ENCODE assay signal across 9 cellular contexts in genomic region chr17:41690497-41690896, GRCh38. TPM values are rescaled to one million over a fixed set of nuclear protein-coding genes. Genes with fewer than 3 reads are reported as not detected.
DNase-seq lines count a peak whose midpoint lies in the region; ATAC-seq and TF ChIP-seq lines count a peak whose summit lies in the region.
"Had no signal": no experiment of that assay in that cellular context is flagged by ENCODE, and none has a peak within 500 bp of the region (broad histone marks: within the 10 kb centered on the region; RNA-seq: fewer than 3 reads in every experiment).

No MANE protein-coding gene starts in this region.

- no peaks in the 10 kb centered on the region for H3K27me3 ChIP-seq in BE2C

- peaks cover 35% of the 10 kb centered on the region for H3K4me1 Mint-ChIP-seq in dendritic cell treated with granulocyte-macrophage colony-stimulating factor and Interleukin-4, amounts not matched to agents 40 ng/mL and 50 ng/mL, for 4 days (ENCODE audit: low read depth)
- H3K4me1 Mint-ChIP-seq in natural killer cell treated with Interleukin-12 subunit alpha and Interleukin-12 subunit beta and Interleukin-15 and Interleukin-18, amount 100 ng/mL, for 72 hours (ENCODE audit: low read depth in 2 of 2) = peaks cover 37 to 41% of the 10 kb centered on the region in 2 donors

- intact Hi-C loops in dendritic cell treated with granulocyte-macrophage colony-stimulating factor and Interleukin-4, amounts not matched to agents 40 ng/mL and 50 ng/mL, for 4 days (cut with micrococcal nuclease) = no loop called here

- H3K4me3 ChIP-seq in BE2C (ENCODE audit: low read depth, low read length) (peak overlapping the region; percentile 99), NB4 (ENCODE audit: low read depth, low read length) (peak overlapping the region; percentile 96)

- no peaks in the 10 kb centered on the region for H3K27me3 Mint-ChIP-seq in dendritic cell treated with granulocyte-macrophage colony-stimulating factor and Interleukin-4, amounts not matched to agents 40 ng/mL and 50 ng/mL, for 4 days
- no peaks in the 10 kb centered on the region for H3K27me3 Mint-ChIP-seq in natural killer cell treated with Interleukin-12 subunit alpha and Interleukin-12 subunit beta and Interleukin-15 and Interleukin-18, amount 100 ng/mL, for 72 hours

- no peaks in the 10 kb centered on the region; the same call in 1 of the 2 replicates for H3K4me1 ChIP-seq in BE2C

- DNase-seq in BE2C (no peak), NB4 (ENCODE audit: low read depth) (no peak), NCI-H524 treated with DMSO at 0.1 percent for 48 hours (lab: John Stamatoyannopoulos, UW) (no peak), HEK293T (ENCODE audit: extremely low spot score) (no peak)
- no peak for DNase-seq in natural killer cell treated with Interleukin-12 subunit alpha and Interleukin-12 subunit beta and Interleukin-15 and Interleukin-18, amount 100 ng/mL, for 72 hours (ENCODE audit: low spot score)
- no peak for DNase-seq in activated CD4-positive, CD25-positive, alpha-beta regulatory T cell (lab: John Stamatoyannopoulos, UW)

- H3K9me3 Mint-ChIP-seq in dendritic cell treated with granulocyte-macrophage colony-stimulating factor and Interleukin-4, amounts not matched to agents 40 ng/mL and 50 ng/mL, for 4 days = no peaks in the 10 kb centered on the region
- no peaks in the 10 kb centered on the region for H3K9me3 Mint-ChIP-seq in natural killer cell treated with Interleukin-12 subunit alpha and Interleukin-12 subunit beta and Interleukin-15 and Interleukin-18, amount 100 ng/mL, for 72 hours

- TF ChIP-seq POLR2A in NB4 (IDR thresholded peaks at IDR 0.05; ENCODE audit: extremely low read depth, insufficient read length) = no peak

- no peak for TF ChIP-seq CTCF in BE2C (IDR thresholded peaks at IDR 0.05; ENCODE audit: low read depth, low read length)
- no peak for TF ChIP-seq CTCF in NB4 (IDR thresholded peaks at IDR 0.05; ENCODE audit: low read depth, low read length)

- POLR2A ChIA-PET in HEK293T (lab: Yijun Ruan, JAX) = interaction anchor here (0.6 to 6.8 kb wide), 18 partner anchors 10 to 240 kb away, joined by 3 to 199 read pairs (median 34); partner anchors contain the start of genes ACLY, FKBP10, GAST and HAP1

- H3K4me3 Mint-ChIP-seq in dendritic cell treated with granulocyte-macrophage colony-stimulating factor and Interleukin-4, amounts not matched to agents 40 ng/mL and 50 ng/mL, for 4 days = peak overlapping the region; percentile 95
- peak overlapping the region; percentile 99 for H3K4me3 Mint-ChIP-seq in natural killer cell treated with Interleukin-12 subunit alpha and Interleukin-12 subunit beta and Interleukin-15 and Interleukin-18, amount 100 ng/mL, for 72 hours

- no peaks in the 10 kb centered on the region for H3K9me3 ChIP-seq in BE2C

- peaks cover 70% of the 10 kb centered on the region for H3K36me3 Mint-ChIP-seq in dendritic cell treated with granulocyte-macrophage colony-stimulating factor and Interleukin-4, amounts not matched to agents 40 ng/mL and 50 ng/mL, for 4 days (ENCODE audit: low read depth)
- peaks cover 35% of the 10 kb centered on the region for H3K36me3 Mint-ChIP-seq in natural killer cell treated with Interleukin-12 subunit alpha and Interleukin-12 subunit beta and Interleukin-15 and Interleukin-18, amount 100 ng/mL, for 72 hours

- no peak for ATAC-seq in natural killer cell treated with Interleukin-12 subunit alpha and Interleukin-12 subunit beta and Interleukin-15 and Interleukin-18, amount 100 ng/mL, for 72 hours
- no peak for ATAC-seq in HG03135 (IDR thresholded peaks at IDR 0.05; ENCODE audit: unreplicated experiment)
- ATAC-seq: left lobe of liver had no signal

- H3K36me3 ChIP-seq in BE2C = peaks cover 53% of the 10 kb centered on the region

- peak overlapping the region; percentile 100 for H3K27ac Mint-ChIP-seq in dendritic cell treated with granulocyte-macrophage colony-stimulating factor and Interleukin-4, amounts not matched to agents 40 ng/mL and 50 ng/mL, for 4 days
- H3K27ac Mint-ChIP-seq in natural killer cell treated with Interleukin-12 subunit alpha and Interleukin-12 subunit beta and Interleukin-15 and Interleukin-18, amount 100 ng/mL, for 72 hours = peak overlapping the region; percentile 98 to 100

- CTCF ChIA-PET in HEK293T (lab: Yijun Ruan, JAX) = interaction anchor here (0.5 to 2.6 kb wide), 10 partner anchors 10 to 1802 kb away, joined by 3 to 13 read pairs (median 4); partner anchors contain the start of gene P3H4

TF ChIP-seq in HEK293T, 16 proteins besides CTCF, POLR2A, EP300 and RAD21:
- no peak for TF ChIP-seq TARDBP (IDR thresholded peaks at IDR 0.05)
- no peak for TF ChIP-seq L3MBTL2 (conservative IDR thresholded peaks at IDR 0.05)

RNA-seq across cellular contexts. Expression of gene EIF1, which starts 1.8 kb away (rescaled TPM):
- polyA plus RNA-seq in BE2C (2012; ENCODE audit: insufficient read depth, insufficient read length, low read depth) = 2,463 TPM
- 1,000 to 10,000 TPM; 1,047 to 1,473 TPM for total RNA-seq in natural killer cell treated with Interleukin-12 subunit alpha and Interleukin-12 subunit beta and Interleukin-15 and Interleukin-18, amount 100 ng/mL, for 72 hours

RNA-seq across cellular contexts. Expression of gene GAST, which starts 21.6 kb away (rescaled TPM):
- not detected for polyA plus RNA-seq in BE2C (2012; ENCODE audit: insufficient read depth, insufficient read length, low read depth)
- not detected for total RNA-seq in natural killer cell treated with Interleukin-12 subunit alpha and Interleukin-12 subunit beta and Interleukin-15 and Interleukin-18, amount 100 ng/mL, for 72 hours
- total RNA-seq: left lobe of liver had no signal

RNA-seq across cellular contexts. Expression of gene HAP1, which starts 43.9 kb away (rescaled TPM):
- polyA plus RNA-seq in BE2C (2012; ENCODE audit: insufficient read depth, insufficient read length, low read depth) = 0.29 TPM
- not detected for total RNA-seq in natural killer cell treated with Interleukin-12 subunit alpha and Interleukin-12 subunit beta and Interleukin-15 and Interleukin-18, amount 100 ng/mL, for 72 hours
- total RNA-seq: left lobe of liver had no signal
